In the genomic region with DNA sequence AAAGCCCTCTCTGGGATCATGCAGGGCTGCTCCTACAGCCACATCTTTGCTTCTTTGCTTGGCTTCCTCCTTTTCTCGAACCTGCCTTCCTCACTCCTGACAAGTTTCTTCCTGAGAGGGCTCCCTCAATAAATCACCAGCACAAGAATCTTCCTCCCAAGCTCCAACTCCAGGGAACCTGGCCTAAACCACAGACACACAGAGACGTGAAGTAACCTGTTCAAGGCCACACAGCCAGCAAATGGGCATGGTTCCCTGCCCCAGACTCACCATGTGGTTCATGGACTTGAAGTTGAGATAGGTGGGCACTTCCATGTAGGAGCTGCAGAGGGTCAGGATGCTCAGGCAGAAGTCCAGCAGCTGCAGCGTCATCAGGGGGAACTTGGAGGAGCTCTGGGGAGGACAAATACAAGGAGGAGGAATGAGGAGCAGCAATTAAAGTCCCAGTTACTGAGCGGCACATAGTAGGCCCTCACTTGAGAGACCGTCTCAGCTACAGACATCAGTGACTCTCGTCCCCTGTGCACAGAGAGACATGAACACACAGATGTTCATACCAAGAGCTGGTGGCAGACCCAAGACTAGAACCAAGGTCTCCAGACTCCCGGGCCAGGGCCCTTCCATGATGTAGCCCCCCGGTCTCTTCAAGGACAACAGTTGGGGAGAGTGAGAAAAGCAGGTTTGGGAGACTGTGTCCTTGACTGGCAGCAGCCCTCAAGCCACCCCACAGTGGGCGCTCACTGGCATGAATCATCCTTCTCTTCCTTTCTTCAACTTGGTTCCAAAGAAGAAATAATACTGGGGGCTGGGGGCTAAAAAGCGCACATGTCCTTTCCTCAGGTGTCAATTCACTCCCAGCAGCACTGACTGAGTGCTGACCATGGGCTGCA, we compare ENCODE assay signal across 18 cellular contexts. TPM values are rescaled to one million over a fixed set of nuclear protein-coding genes. Genes with fewer than 3 reads are reported as not detected.
DNase-seq lines count a peak whose midpoint lies in the region; ATAC-seq, FAIRE-seq and TF ChIP-seq lines count a peak whose summit lies in the region.
"Had no signal": no experiment of that assay in that cellular context is flagged by ENCODE, and none has a peak within 500 bp of the region (broad histone marks: within the 10 kb centered on the region; RNA-seq: fewer than 3 reads in every experiment).

No MANE protein-coding gene starts in this region.

- no peaks in the 10 kb centered on the region for H3K9me3 Mint-ChIP-seq in activated CD4-positive, alpha-beta T cell treated with anti-CD3 and anti-CD28 coated beads for 36 hours (ENCODE audit: low read depth)
- peaks cover 3% of the 10 kb centered on the region for H3K9me3 Mint-ChIP-seq in natural killer cell treated with Interleukin-12 subunit alpha and Interleukin-12 subunit beta and Interleukin-15 and Interleukin-18, amount 100 ng/mL, for 72 hours

- no peak overlapping the region for H3K4me3 ChIP-seq in GM12878
- H3K4me3 ChIP-seq: heart left ventricle had no signal

- TF ChIP-seq EP300 in GM12878 (IDR thresholded peaks at IDR 0.05; ENCODE audit: borderline replicate concordance in 1 of 2, control insufficient read depth in 1 of 2, low read depth in 2 of 2, low read length in 2 of 2) = no peak

- H3K36me3 ChIP-seq in GM12878 (ENCODE audit: control insufficient read depth in 2 of 2, insufficient read depth in 2 of 2, low read length in 1 of 2) = peaks cover 72 to 75% of the 10 kb centered on the region in 2 experiments

- TF ChIP-seq CTCF in GM12878 (IDR thresholded peaks at IDR 0.05 in 2 of 3, conservative IDR thresholded peaks at IDR 0.05 in 1 of 3; ENCODE audit: control insufficient read depth in 2 of 3, extremely low read depth in 1 of 3, insufficient read depth in 1 of 3, low read depth in 3 of 3, low read length in 3 of 3) (no peak), GM10266 (IDR thresholded peaks at IDR 0.05; ENCODE audit: control insufficient read depth, insufficient read depth, low read depth, missing control alignments) (no peak)

- H3K27ac Mint-ChIP-seq in activated CD4-positive, alpha-beta T cell treated with anti-CD3 and anti-CD28 coated beads for 36 hours = peak overlapping the region; percentile 71
- H3K27ac Mint-ChIP-seq in natural killer cell treated with Interleukin-12 subunit alpha and Interleukin-12 subunit beta and Interleukin-15 and Interleukin-18, amount 100 ng/mL, for 72 hours = peak overlapping the region; percentile 72 to 88
- H3K27ac Mint-ChIP-seq: nephron had no signal

- WGBS in GM12878 (ENCODE audit: insufficient coverage, insufficient replicate concordance, low lambda C conversion rate, missing lambda C conversion rate) = 89% methylated on average over 10 of the region's 10 CpGs

- no peak overlapping the region for H3K9ac ChIP-seq in GM12878 (ENCODE audit: control insufficient read depth, insufficient read depth, low read length)

- H3K27ac ChIP-seq in GM12878 (ENCODE audit: control insufficient read depth, insufficient read depth) = no peak overlapping the region
- H3K27ac ChIP-seq: heart left ventricle had no signal

- RAD21 ChIA-PET in GM12878 (lab: Charles Lee; ENCODE audit: unreplicated experiment) = interaction anchor here (0.9 to 1.2 kb wide), 2 partner anchors 21 to 40 kb away, joined by 3 to 4 read pairs; no protein-coding TSS in a partner anchor

- H3K9me3 ChIP-seq in GM12878 (replicated peaks; ENCODE audit: control insufficient read depth, insufficient read depth, low read length) = no peaks in the 10 kb centered on the region
- H3K9me3 ChIP-seq: heart left ventricle had no signal

- peaks cover 47% of the 10 kb centered on the region for H3K79me2 ChIP-seq in GM12878 (ENCODE audit: control insufficient read depth, insufficient read depth, low read length)

- FAIRE-seq in GM19239 (lab: Jason Lieb, UNC) = peak; percentile 4
- FAIRE-seq in GM12878 (lab: Jason Lieb, UNC) = no peak

- no peak for TF ChIP-seq RAD21 in GM12878 (IDR thresholded peaks at IDR 0.05; ENCODE audit: insufficient read depth, low read depth, low read length)

- intact Hi-C loops in activated CD4-positive, alpha-beta T cell treated with anti-CD3 and anti-CD28 coated beads for 36 hours (cut with DNase I, micrococcal nuclease) = no loop called here
- intact Hi-C loops in GM12878 (cut with micrococcal nuclease; ENCODE audit: unreplicated experiment) = no loop called here

- peaks cover 76% of the 10 kb centered on the region for H3K36me3 Mint-ChIP-seq in activated CD4-positive, alpha-beta T cell treated with anti-CD3 and anti-CD28 coated beads for 36 hours (ENCODE audit: low read depth)
- H3K36me3 Mint-ChIP-seq in natural killer cell treated with Interleukin-12 subunit alpha and Interleukin-12 subunit beta and Interleukin-15 and Interleukin-18, amount 100 ng/mL, for 72 hours = peaks cover 45% of the 10 kb centered on the region

- no peak for ATAC-seq in activated CD4-positive, alpha-beta T cell treated with anti-CD3 and anti-CD28 coated beads for 36 hours
- ATAC-seq in GM12878 (no peak), HG02642 (IDR thresholded peaks at IDR 0.05; ENCODE audit: poor library complexity, unreplicated experiment) (no peak)
- no peak for ATAC-seq in natural killer cell treated with Interleukin-12 subunit alpha and Interleukin-12 subunit beta and Interleukin-15 and Interleukin-18, amount 100 ng/mL, for 72 hours
- ATAC-seq: heart left ventricle had no signal

- H3K27me3 ChIP-seq in GM12878 (replicated peaks in 1 of 2; ENCODE audit: control insufficient read depth in 2 of 2, insufficient read depth in 2 of 2, low read length in 1 of 2) = no peaks in the 10 kb centered on the region

- peaks cover 45% of the 10 kb centered on the region for H3K4me1 Mint-ChIP-seq in activated CD4-positive, alpha-beta T cell treated with anti-CD3 and anti-CD28 coated beads for 36 hours
- H3K4me1 Mint-ChIP-seq in natural killer cell treated with Interleukin-12 subunit alpha and Interleukin-12 subunit beta and Interleukin-15 and Interleukin-18, amount 100 ng/mL, for 72 hours (ENCODE audit: low read depth in 2 of 2) = peaks cover 60 to 65% of the 10 kb centered on the region in 2 donors

- in situ Hi-C loops in GM12878 (cut with MboI) = no loop called here

- BruUV-seq in GM12878 (replicated peaks; lab: Mats Ljungman, UMichigan) = no TSS peak

- TF ChIP-seq POLR2A in GM12878 (IDR thresholded peaks at IDR 0.05; ENCODE audit: low read depth, low read length) = no peak; the same call in 1 of the 2 replicates

- no peak overlapping the region for H3K4me3 Mint-ChIP-seq in activated CD4-positive, alpha-beta T cell treated with anti-CD3 and anti-CD28 coated beads for 36 hours
- no peak overlapping the region for H3K4me3 Mint-ChIP-seq in natural killer cell treated with Interleukin-12 subunit alpha and Interleukin-12 subunit beta and Interleukin-15 and Interleukin-18, amount 100 ng/mL, for 72 hours
- H3K4me3 Mint-ChIP-seq: nephron had no signal

- peak overlapping the region; percentile 10; the same call in 1 of the 2 replicates for H3K4me2 ChIP-seq in GM12878 (ENCODE audit: control insufficient read depth, insufficient read depth)

- no peaks in the 10 kb centered on the region for H3K27me3 Mint-ChIP-seq in activated CD4-positive, alpha-beta T cell treated with anti-CD3 and anti-CD28 coated beads for 36 hours
- no peaks in the 10 kb centered on the region for H3K27me3 Mint-ChIP-seq in natural killer cell treated with Interleukin-12 subunit alpha and Interleukin-12 subunit beta and Interleukin-15 and Interleukin-18, amount 100 ng/mL, for 72 hours

- DNase-seq in activated CD4-positive, alpha-beta T cell treated with anti-CD3 and anti-CD28 coated beads for 36 hours = no peak
- DNase-seq in activated CD4-positive, alpha-beta T cell treated with anti-CD3 and anti-CD28 coated beads, Interleukin-2, amount 50 U/mL, for 48 hours = no peak
- DNase-seq in GM19239 (ENCODE audit: insufficient read length, low spot score) (no peak), GM12878 (ENCODE audit: low read depth, low spot score) (no peak), COLO668 (lab: John Stamatoyannopoulos, UW; ENCODE audit: unreplicated experiment) (no peak), GM10266 (ENCODE audit: extremely low spot score) (no peak)
- no peak for DNase-seq in natural killer cell treated with Interleukin-12 subunit alpha and Interleukin-12 subunit beta and Interleukin-15 and Interleukin-18, amount 100 ng/mL, for 72 hours (ENCODE audit: low spot score)
- DNase-seq: C1 segment of cervical spinal cord, DND-41, heart left ventricle, islet precursor cell, NCI-H146, RPMI8226 had no signal

- H2AFZ ChIP-seq in GM12878 (ENCODE audit: control insufficient read depth, low read depth, low read length) = no peak overlapping the region

- SMC1A ChIA-PET in GM12878 (lab: Charles Lee; ENCODE audit: uncharacterized antibody, unreplicated experiment) = interaction anchor here (21.5 kb wide), 1 partner anchor 13 kb away, joined by 556 read pairs; a partner anchor contains a TSS

- CTCF ChIA-PET in activated CD4-positive, alpha-beta T cell treated with anti-CD3 and anti-CD28 coated beads for 36 hours (lab: Charles Lee) = interaction anchor here (0.6 to 1.5 kb wide), 3 partner anchors 11 to 1500 kb away, joined by 3 to 4 read pairs (median 3); no protein-coding TSS in a partner anchor
- CTCF ChIA-PET in GM12878 (lab: Yijun Ruan, JAX) = interaction anchor here (0.8 to 2.1 kb wide), 3 partner anchors 14 to 40 kb away, joined by 3 to 5 read pairs (median 4); no protein-coding TSS in a partner anchor

- H4K20me1 ChIP-seq in GM12878 (ENCODE audit: control insufficient read depth, insufficient read depth) = peaks cover 8% of the 10 kb centered on the region

- H3K4me1 ChIP-seq in GM12878 (ENCODE audit: control insufficient read depth, insufficient read depth, low read length) = peaks cover 45% of the 10 kb centered on the region

- POLR2A ChIA-PET in activated CD4-positive, alpha-beta T cell treated with anti-CD3 and anti-CD28 coated beads for 36 hours (lab: Charles Lee) = interaction anchor here (0.6 kb wide), 1 partner anchor 11 kb away, joined by 4 read pairs; no protein-coding TSS in a partner anchor
- POLR2A ChIA-PET in GM12878 (lab: Charles Lee) = interaction anchor here (22.5 kb wide), 1 partner anchor 22 kb away, joined by 741 read pairs; a partner anchor contains a TSS

RNA-seq across cellular contexts. Expression of a gene that starts 15.5 kb away (rescaled TPM):
- total RNA-seq in activated CD4-positive, alpha-beta T cell treated with anti-CD3 and anti-CD28 coated beads for 36 hours = under 1 TPM; 0.32 to 0.43 TPM
- total RNA-seq in GM12878 (2013; cell fraction: nucleolus; rRNA removed) = 0.51 and 1.9 TPM in 2 replicates
- total RNA-seq in GM12878 (2014; rRNA removed) (0.11 and 0.27 TPM in 2 replicates), GM12878 (2014; rRNA removed; fragmentation: Illumina TruSeq; extraction: Trizol) (0.04 TPM in 1 of 2 replicates, not detected in the other), GM12878 (2021) (0.21 and 0.24 TPM in 2 replicates)
- 0.31 TPM for polyA plus RNA-seq in GM12878 (2011; ENCODE audit: low read depth)
- polyA plus RNA-seq in GM12878 (2011; rRNA removed) (0.36 and 0.50 TPM in 2 replicates), GM12878 (2014; fragmentation: Illumina TruSeq; extraction: Trizol) (0.07 and 0.11 TPM in 2 replicates), GM12878 (2014; fragmentation: Nextera tagmentation; extraction: Ambion mirVana) (under 1 TPM in 1 of 2 experiments, not detected in 1; 0.07 TPM), GM12878 (2014; rRNA removed) (0.10 and 0.46 TPM in 2 replicates), GM12878 (2016; fragmentation: Nextera tagmentation; extraction: Ambion mirVana) (under 1 TPM; 0.09 to 0.44 TPM)
- polyA plus RNA-seq in GM12878 (2011; cell fraction: cytosol; rRNA removed) = 0.67 and 0.77 TPM in 2 replicates
- polyA plus RNA-seq in GM12878 (2011; cell fraction: nucleus; rRNA removed) = 1.5 and 2.1 TPM in 2 replicates
- polyA plus RNA-seq in GM12878 (2012) = 0.48 and 0.60 TPM in 2 replicates
- polyA minus RNA-seq in GM12878 (2011; rRNA and poly(A)+ RNA removed) = 0.22 and 0.72 TPM in 2 replicates
- polyA minus RNA-seq in GM12878 (2011; cell fraction: cytosol; rRNA and poly(A)+ RNA removed) = not detected in 2 replicates
- polyA minus RNA-seq in GM12878 (2011; cell fraction: nucleus; rRNA and poly(A)+ RNA removed) = 0.67 and 1.3 TPM in 2 replicates
- total RNA-seq in natural killer cell treated with Interleukin-12 subunit alpha and Interleukin-12 subunit beta and Interleukin-15 and Interleukin-18, amount 100 ng/mL, for 72 hours = 1 to 10 TPM in 1 of 2 donors, under 1 TPM in 1; 0.31 to 1.1 TPM
- total RNA-seq: A172, HT1080, renal cortical epithelial cell had no signal
- polyA plus RNA-seq: heart left ventricle had no signal

RNA-seq across cellular contexts. Expression of a gene that starts 18.7 kb away (rescaled TPM):
- 100 to 1,000 TPM; 174 to 214 TPM for total RNA-seq in activated CD4-positive, alpha-beta T cell treated with anti-CD3 and anti-CD28 coated beads for 36 hours
- total RNA-seq in GM12878 (2013; cell fraction: nucleolus; rRNA removed) = 345 and 349 TPM in 2 replicates
- total RNA-seq in GM12878 (2014; rRNA removed) = 360 and 370 TPM in 2 replicates
- 423 and 431 TPM in 2 replicates for total RNA-seq in GM12878 (2014; rRNA removed; fragmentation: Illumina TruSeq; extraction: Trizol)
- total RNA-seq in GM12878 (2021) = 740 and 758 TPM in 2 replicates
- polyA plus RNA-seq in GM12878 (2011; ENCODE audit: low read depth) = 582 TPM
- 411 and 682 TPM in 2 replicates for polyA plus RNA-seq in GM12878 (2011; rRNA removed)
- 985 and 1,156 TPM in 2 replicates for polyA plus RNA-seq in GM12878 (2011; cell fraction: cytosol; rRNA removed)
- polyA plus RNA-seq in GM12878 (2011; cell fraction: nucleus; rRNA removed) = 492 and 615 TPM in 2 replicates
- 791 and 943 TPM in 2 replicates for polyA plus RNA-seq in GM12878 (2012)
- polyA plus RNA-seq in GM12878 (2014; fragmentation: Illumina TruSeq; extraction: Trizol) = 972 and 1,013 TPM in 2 replicates
- polyA plus RNA-seq in GM12878 (2014; fragmentation: Nextera tagmentation; extraction: Ambion mirVana) = 10 to 100 TPM; 24.1 to 48.8 TPM
- polyA plus RNA-seq in GM12878 (2014; rRNA removed) = 675 and 692 TPM in 2 replicates
- polyA plus RNA-seq in GM12878 (2016; fragmentation: Nextera tagmentation; extraction: Ambion mirVana) = 1,000 to 10,000 TPM in 1 of 2 experiments, 100 to 1,000 TPM in 1; 977 to 1,034 TPM
- polyA minus RNA-seq in GM12878 (2011; rRNA and poly(A)+ RNA removed) = 1,330 and 1,556 TPM in 2 replicates
- 364 and 402 TPM in 2 replicates for polyA minus RNA-seq in GM12878 (2011; cell fraction: cytosol; rRNA and poly(A)+ RNA removed)
- 131 and 171 TPM in 2 replicates for polyA minus RNA-seq in GM12878 (2011; cell fraction: nucleus; rRNA and poly(A)+ RNA removed)
- total RNA-seq in natural killer cell treated with Interleukin-12 subunit alpha and Interleukin-12 subunit beta and Interleukin-15 and Interleukin-18, amount 100 ng/mL, for 72 hours = 100 to 1,000 TPM; 150 to 153 TPM
- total RNA-seq: A172, renal cortical epithelial cell had no signal
